9 cellular contexts compared by ENCODE assay signal in genomic region chr2:174764281-174765063, GRCh38. TPM values are rescaled to one million over a fixed set of nuclear protein-coding genes. Genes with fewer than 3 reads are reported as not detected.
A peak's percentile ranks its signal among the peaks of the same experiment; 100 is the strongest.
DNase-seq lines count a peak whose midpoint lies in the region; ATAC-seq, FAIRE-seq and TF ChIP-seq lines count a peak whose summit lies in the region.
"Had no signal": no experiment of that assay in that cellular context is flagged by ENCODE, and none has a peak within 500 bp of the region (broad histone marks: within the 10 kb centered on the region; RNA-seq: fewer than 3 reads in every experiment).

Gene CHRNA1, minus strand, starts transcription at chr2:174764472. Its CDS starts 78 bp downstream, at chr2:174764394.

- H3K27ac ChIP-seq in A549 = peak within 1 kb of the TSS in 1 of 2 experiments; percentile 2; a peak in 1 of 6 replicates
- H3K27ac ChIP-seq: C4-2B had no signal

- no peak within 1 kb of the TSS for H3K9ac ChIP-seq in endocrine pancreas (ENCODE audit: control insufficient read depth, insufficient read depth, low read length)

- no peak for FAIRE-seq in A549 (lab: Jason Lieb, UNC)

- peaks cover 10% of the 10 kb centered on the region; the same call in 1 of the 3 replicates for H3K4me1 ChIP-seq in A549
- H3K4me1 ChIP-seq in endocrine pancreas (ENCODE audit: control insufficient read depth, insufficient read depth, low read length) = peaks cover 13% of the 10 kb centered on the region

- H3K36me3 ChIP-seq in endocrine pancreas (ENCODE audit: control insufficient read depth, insufficient read depth, low read length) = no peaks in the 10 kb centered on the region

- no peak for TF ChIP-seq CTCF in A549 (IDR thresholded peaks at IDR 0.05)

- H3K9me3 ChIP-seq in A549 = no peaks in the 10 kb centered on the region
- no peaks in the 10 kb centered on the region for H3K9me3 ChIP-seq in endocrine pancreas (ENCODE audit: control insufficient read depth, low read length)

- POLR2A ChIA-PET in A549 (lab: Yijun Ruan, JAX) = interaction anchor here (0.6 kb wide), 1 partner anchor 70 kb away, joined by 3 read pairs; no protein-coding TSS in a partner anchor

- no peaks in the 10 kb centered on the region for H3K27me3 ChIP-seq in endocrine pancreas (ENCODE audit: control insufficient read depth, insufficient read depth, low read length)

- CTCF ChIA-PET in A549 (lab: Yijun Ruan, JAX) = interaction anchor here (0.7 to 7.3 kb wide), 16 partner anchors 8 to 241 kb away, joined by 3 to 68 read pairs (median 4); partner anchors contain the start of gene CHN1

- no peak for TF ChIP-seq EP300 in A549 (IDR thresholded peaks at IDR 0.05)

- peak within 1 kb of the TSS; percentile 26; the same call in 1 of the 3 replicates for H3K4me2 ChIP-seq in A549

- 80% methylated on average over 6 of the region's 6 CpGs for WGBS in A549 (ENCODE audit: missing lambda C conversion rate)

- DNase-seq in A549 (ENCODE audit: low read depth in 1 of 2, low spot score in 1 of 2) (no peak), NCI-H2107 treated with DMSO at 0.1 percent for 48 hours (lab: John Stamatoyannopoulos, UW; ENCODE audit: unreplicated experiment) (peak; percentile 88), HuH-7.5 (ENCODE audit: low spot score) (no peak), 8988T (no peak)
- DNase-seq in activated CD4-positive, alpha-beta T cell treated with anti-CD3 and anti-CD28 coated beads, Interleukin-2, amount 50 U/mL, for 4 hours = no peak
- DNase-seq in activated naive CD4-positive, alpha-beta T cell treated with Interleukin-2 at 50 U/mL for 16 hours = no peak

- TF ChIP-seq RAD21 in A549 (conservative IDR thresholded peaks at IDR 0.05 in 1 of 2, IDR thresholded peaks at IDR 0.05 in 1 of 2) = no peak

- peak in 1 of 2 experiments; percentile 45; a peak in 3 of 6 replicates for ATAC-seq in A549
- peak; percentile 70 for ATAC-seq in GM19463 (IDR thresholded peaks at IDR 0.05; ENCODE audit: unreplicated experiment)

- no peak for TF ChIP-seq POLR2A in A549 (IDR thresholded peaks at IDR 0.05; ENCODE audit: low read length)

- H3K4me3 ChIP-seq in A549 (no peak within 1 kb of the TSS), endocrine pancreas (ENCODE audit: control insufficient read depth, insufficient read depth, low read length) (peak within 1 kb of the TSS; percentile 20)

TF ChIP-seq in A549, 52 proteins besides CTCF, POLR2A, EP300 and RAD21:
- TF ChIP-seq FOSB (CRISPR knock-in tag; IDR thresholded peaks at IDR 0.05) = no peak
- no peak for TF ChIP-seq TP53 (CRISPR knock-in tag; IDR thresholded peaks at IDR 0.05)
- no peak for TF ChIP-seq RCOR1 (IDR thresholded peaks at IDR 0.05; ENCODE audit: low read depth, low read length)
- no peak for TF ChIP-seq PHF8 (IDR thresholded peaks at IDR 0.05; ENCODE audit: borderline replicate concordance, low read depth)
- no peak for TF ChIP-seq TFCP2L1 (CRISPR knock-in tag; IDR thresholded peaks at IDR 0.05)
- TF ChIP-seq KDM1A (IDR thresholded peaks at IDR 0.05; ENCODE audit: low read depth) = no peak
- TF ChIP-seq FOSL2 (IDR thresholded peaks at IDR 0.05) = no peak
- TF ChIP-seq FOSL2 (CRISPR knock-in tag; IDR thresholded peaks at IDR 0.05) = no peak
- no peak for TF ChIP-seq JUN (IDR thresholded peaks at IDR 0.05)
- no peak for TF ChIP-seq ATOH8 (CRISPR knock-in tag; IDR thresholded peaks at IDR 0.05; ENCODE audit: low read depth)
- TF ChIP-seq EHMT2 (IDR thresholded peaks at IDR 0.05; ENCODE audit: low read depth) = no peak
- TF ChIP-seq NFE2L2 (conservative IDR thresholded peaks at IDR 0.05; ENCODE audit: low read length) = no peak
- no peak for TF ChIP-seq RNF2 (IDR thresholded peaks at IDR 0.05; ENCODE audit: borderline replicate concordance, low read depth)
- no peak for TF ChIP-seq HOXB13 (CRISPR knock-in tag; IDR thresholded peaks at IDR 0.05; ENCODE audit: low read depth)
- TF ChIP-seq RFX5 (IDR thresholded peaks at IDR 0.05) = no peak

RNA-seq across cellular contexts. Expression of gene CHRNA1, which starts in this region (rescaled TPM):
- polyA plus RNA-seq in A549 (2011; rRNA removed) (not detected in 2 replicates), A549 (2017; fragmentation: RNase III; extraction: RNeasy Plus Mini Kit Qiagen cat#74134 plus additional on column Dnase treatment) (not detected in 3 replicates)
- polyA plus RNA-seq in A549 (2012; cell fraction: cytosol; rRNA removed) = not detected in 2 replicates
- polyA plus RNA-seq in A549 (2012; cell fraction: nucleus; rRNA removed) = not detected in 2 replicates
- not detected in 2 replicates for polyA minus RNA-seq in A549 (2011; rRNA and poly(A)+ RNA removed)
